Comparison of ENCODE assay signal across 19 cellular contexts in genomic region chr3:47851888-47852603, GRCh38. TPM values are rescaled to one million over a fixed set of nuclear protein-coding genes. Genes with fewer than 3 reads are reported as not detected.
DNase-seq lines count a peak whose midpoint lies in the region; ATAC-seq, FAIRE-seq and TF ChIP-seq lines count a peak whose summit lies in the region.
"Had no signal": no experiment of that assay in that cellular context is flagged by ENCODE, and none has a peak within 500 bp of the region (broad histone marks: within the 10 kb centered on the region; RNA-seq: fewer than 3 reads in every experiment).

No MANE protein-coding gene starts in this region.

- peaks cover 19% of the 10 kb centered on the region for H3K36me3 Mint-ChIP-seq in activated CD4-positive, alpha-beta T cell treated with anti-CD3 and anti-CD28 coated beads, Interleukin-2, amount 10 ng/mL, durations not matched to agents 7 days and 5 days (ENCODE audit: low read depth)
- peaks cover 14% of the 10 kb centered on the region for H3K36me3 Mint-ChIP-seq in activated CD4-positive, alpha-beta T cell treated with anti-CD3 and anti-CD28 coated beads for 36 hours (ENCODE audit: low read depth)
- H3K36me3 Mint-ChIP-seq in osteocyte (ENCODE audit: unreplicated experiment): peaks cover 43% of the 10 kb centered on the region

- 82% methylated on average over 10 of the region's 12 CpGs; no CpG with 5 or more reads in 1 of the 2 experiments for WGBS in H1 (ENCODE audit: extremely low coverage in 1 of 2, insufficient coverage in 1 of 2, insufficient read length in 1 of 2, insufficient replicate concordance in 2 of 2, low coverage in 1 of 2, low lambda C conversion rate in 2 of 2, missing lambda C conversion rate in 1 of 2), 2 experiments
- 94 to 98% (median 94%) methylated on average over 12 of the region's 12 CpGs for WGBS in adrenal gland, 4 donors

- peak overlapping the region; percentile 44; the same call in 1 of the 2 replicates for H2BK5ac ChIP-seq in H1 (ENCODE audit: low read depth, low read length)

- H3K23ac ChIP-seq in H1 (ENCODE audit: insufficient read length): no peak overlapping the region

- H3K27me3 Mint-ChIP-seq in activated CD4-positive, alpha-beta T cell treated with anti-CD3 and anti-CD28 coated beads, Interleukin-2, amount 10 ng/mL, durations not matched to agents 7 days and 5 days: no peaks in the 10 kb centered on the region
- no peaks in the 10 kb centered on the region for H3K27me3 Mint-ChIP-seq in activated CD4-positive, alpha-beta T cell treated with anti-CD3 and anti-CD28 coated beads for 36 hours
- H3K27me3 Mint-ChIP-seq in osteocyte (ENCODE audit: unreplicated experiment): no peaks in the 10 kb centered on the region

- H3K14ac ChIP-seq in H1 (ENCODE audit: insufficient read length): no peak overlapping the region

- no peaks in the 10 kb centered on the region for H3K9me3 Mint-ChIP-seq in activated CD4-positive, alpha-beta T cell treated with anti-CD3 and anti-CD28 coated beads, Interleukin-2, amount 10 ng/mL, durations not matched to agents 7 days and 5 days
- H3K9me3 Mint-ChIP-seq in activated CD4-positive, alpha-beta T cell treated with anti-CD3 and anti-CD28 coated beads for 36 hours (ENCODE audit: low read depth): no peaks in the 10 kb centered on the region
- H3K9me3 Mint-ChIP-seq in osteocyte (ENCODE audit: unreplicated experiment): no peaks in the 10 kb centered on the region

- no peak overlapping the region for H2BK15ac ChIP-seq in H1 (ENCODE audit: low read length)

- no peaks in the 10 kb centered on the region for H3K4me1 ChIP-seq in PC-3 (ENCODE audit: insufficient read depth, low read length)
- no peaks in the 10 kb centered on the region for H3K4me1 ChIP-seq in H1 (replicated peaks in 1 of 4; ENCODE audit: control insufficient read depth in 3 of 4, insufficient read depth in 4 of 4, low read length in 3 of 4)
- peaks cover 9 to 13% of the 10 kb centered on the region in 2 donors for H3K4me1 ChIP-seq in adrenal gland (replicated peaks in 1 of 2)
- no peaks in the 10 kb centered on the region for H3K4me1 ChIP-seq in foreskin keratinocyte
- H3K4me1 ChIP-seq: Peyer's patch, prostate gland had no signal

- H3K4me2 ChIP-seq in PC-3 (ENCODE audit: low read length): no peak overlapping the region
- H3K4me2 ChIP-seq in H1 (ENCODE audit: insufficient read depth in 1 of 2, low read depth in 2 of 2, low read length in 2 of 2): no peak overlapping the region

- no peak overlapping the region for H3K18ac ChIP-seq in H1 (ENCODE audit: extremely low read depth, low read length)

- no peak overlapping the region for H3K4ac ChIP-seq in H1 (replicated peaks; ENCODE audit: insufficient read length, low read depth, low read length)

- no peak overlapping the region for H2AK5ac ChIP-seq in H1 (ENCODE audit: low read depth, low read length)

- H3K9me3 ChIP-seq in PC-3 (ENCODE audit: low read length): no peaks in the 10 kb centered on the region
- no peaks in the 10 kb centered on the region for H3K9me3 ChIP-seq in H1 (ENCODE audit: insufficient read depth in 2 of 2, low read depth in 1 of 2, low read length in 1 of 2)
- H3K9me3 ChIP-seq in adrenal gland (replicated peaks in 1 of 3): no peaks in the 10 kb centered on the region
- H3K9me3 ChIP-seq: Peyer's patch, prostate gland, tibial nerve had no signal

- TSS peak; percentile 49 for BruUV-seq in PC-3 (replicated peaks; lab: Mats Ljungman, UMichigan)

- H2AFZ ChIP-seq in PC-3 (ENCODE audit: low read length) (no peak overlapping the region), H1 (ENCODE audit: low read length) (no peak overlapping the region)

- H3K27ac Mint-ChIP-seq in activated CD4-positive, alpha-beta T cell treated with anti-CD3 and anti-CD28 coated beads, Interleukin-2, amount 10 ng/mL, durations not matched to agents 7 days and 5 days: peak overlapping the region; percentile 19
- no peak overlapping the region for H3K27ac Mint-ChIP-seq in activated CD4-positive, alpha-beta T cell treated with anti-CD3 and anti-CD28 coated beads for 36 hours
- H3K27ac Mint-ChIP-seq in osteocyte (ENCODE audit: unreplicated experiment): peak overlapping the region; percentile 38

- no peak overlapping the region for H4K91ac ChIP-seq in H1 (replicated peaks; ENCODE audit: insufficient read length, low read length)

- H3K27me3 ChIP-seq in PC-3 (ENCODE audit: low read length): no peaks in the 10 kb centered on the region
- no peaks in the 10 kb centered on the region for H3K27me3 ChIP-seq in H1 (replicated peaks in 1 of 4; ENCODE audit: control insufficient read depth in 3 of 4, extremely low read depth in 1 of 4, insufficient read depth in 3 of 4, low read length in 3 of 4)
- no peaks in the 10 kb centered on the region for H3K27me3 ChIP-seq in adrenal gland
- no peaks in the 10 kb centered on the region for H3K27me3 ChIP-seq in foreskin keratinocyte
- H3K27me3 ChIP-seq: Peyer's patch, tibial nerve had no signal

- TF ChIP-seq EP300 in H1 (IDR thresholded peaks at IDR 0.05; ENCODE audit: borderline replicate concordance in 1 of 2, low read depth in 2 of 2, low read length in 2 of 2): no peak

- H3F3A ChIP-seq in PC-3 (ENCODE audit: low read length, unreplicated experiment): peaks cover 4% of the 10 kb centered on the region

- TF ChIP-seq CTCF in PC-3 (conservative IDR thresholded peaks at IDR 0.05; ENCODE audit: low read depth, low read length): no peak
- TF ChIP-seq CTCF in H1 (IDR thresholded peaks at IDR 0.05; ENCODE audit: control extremely low read depth in 1 of 3, insufficient read depth in 1 of 3, low read depth in 1 of 3, low read length in 3 of 3): no peak; a peak in 1 of 4 replicates
- TF ChIP-seq CTCF in osteocyte (IDR thresholded peaks at IDR 0.05): no peak
- TF ChIP-seq CTCF in adrenal gland (IDR thresholded peaks at IDR 0.05): no peak
- no peak for TF ChIP-seq CTCF in foreskin keratinocyte (conservative IDR thresholded peaks at IDR 0.05)

- FAIRE-seq in H1 (lab: Jason Lieb, UNC): no peak
- FAIRE-seq: GM19239 had no signal

- no peaks in the 10 kb centered on the region for H3K4me1 Mint-ChIP-seq in activated CD4-positive, alpha-beta T cell treated with anti-CD3 and anti-CD28 coated beads, Interleukin-2, amount 10 ng/mL, durations not matched to agents 7 days and 5 days
- no peaks in the 10 kb centered on the region for H3K4me1 Mint-ChIP-seq in activated CD4-positive, alpha-beta T cell treated with anti-CD3 and anti-CD28 coated beads for 36 hours
- no peaks in the 10 kb centered on the region for H3K4me1 Mint-ChIP-seq in osteocyte (ENCODE audit: unreplicated experiment)

- no peak overlapping the region for H2BK20ac ChIP-seq in H1 (ENCODE audit: low read length)

- H3K23me2 ChIP-seq in H1 (ENCODE audit: low read depth, low read length): no peaks in the 10 kb centered on the region

- no peak overlapping the region for H4K8ac ChIP-seq in H1 (ENCODE audit: extremely low read depth, insufficient read depth, low read length)

- CTCF ChIA-PET in activated CD4-positive, alpha-beta T cell treated with anti-CD3 and anti-CD28 coated beads, Interleukin-2, amount 10 ng/mL, durations not matched to agents 7 days and 5 days (lab: Charles Lee): interaction anchor here (0.6 kb wide), 1 partner anchor 42 kb away, joined by 3 read pairs; no protein-coding TSS in a partner anchor
- CTCF ChIA-PET in activated CD4-positive, alpha-beta T cell treated with anti-CD3 and anti-CD28 coated beads for 36 hours (lab: Charles Lee): interaction anchor here (1.3 kb wide), 1 partner anchor 28 kb away, joined by 3 read pairs; no protein-coding TSS in a partner anchor
- CTCF ChIA-PET in PC-3 (lab: Charles Lee) (no interaction called here), H1 (lab: Charles Lee; ENCODE audit: partially characterized antibody) (interaction anchor here (1.3 to 4.2 kb wide), 6 partner anchors 13 to 300 kb away, joined by 4 to 59 read pairs (median 15); no protein-coding TSS in a partner anchor)

- no peaks in the 10 kb centered on the region for H3K79me2 ChIP-seq in PC-3 (ENCODE audit: low read length)
- no peaks in the 10 kb centered on the region for H3K79me2 ChIP-seq in H1 (ENCODE audit: control insufficient read depth in 1 of 2, insufficient read depth in 2 of 2, low read length in 2 of 2)

- POLR2A ChIA-PET in activated CD4-positive, alpha-beta T cell treated with anti-CD3 and anti-CD28 coated beads, Interleukin-2, amount 10 ng/mL, durations not matched to agents 7 days and 5 days (lab: Charles Lee): no interaction called here
- POLR2A ChIA-PET in activated CD4-positive, alpha-beta T cell treated with anti-CD3 and anti-CD28 coated beads for 36 hours (lab: Charles Lee): no interaction called here
- POLR2A ChIA-PET in PC-3 (lab: Charles Lee; ENCODE audit: unreplicated experiment) (no interaction called here), H1 (lab: Charles Lee; ENCODE audit: partially characterized antibody) (interaction anchor here (1.0 to 4.1 kb wide), 8 partner anchors 10 to 306 kb away, joined by 4 to 31 read pairs (median 6); no protein-coding TSS in a partner anchor)

- H3K27ac ChIP-seq in PC-3 (ENCODE audit: low read length): no peak overlapping the region
- no peak overlapping the region for H3K27ac ChIP-seq in H1 (ENCODE audit: low read depth, low read length)
- H3K27ac ChIP-seq in adrenal gland: no peak overlapping the region
- no peak overlapping the region for H3K27ac ChIP-seq in foreskin keratinocyte
- H3K27ac ChIP-seq: Peyer's patch, prostate gland had no signal

- H3K9me2 ChIP-seq in PC-3 (replicated peaks; ENCODE audit: low read length): no peaks in the 10 kb centered on the region

- H3K79me1 ChIP-seq in H1 (ENCODE audit: low read depth, low read length): peaks cover under 1% of the 10 kb centered on the region; the same call in 1 of the 2 replicates

- H3K36me3 ChIP-seq in PC-3 (ENCODE audit: low read depth, low read length): peaks cover 44% of the 10 kb centered on the region
- peaks cover 30 to 68% (median 53%) of the 10 kb centered on the region in 4 experiments for H3K36me3 ChIP-seq in H1 (ENCODE audit: control insufficient read depth in 2 of 4, insufficient read depth in 4 of 4, low read length in 3 of 4)
- peaks cover 0 to 84% of the 10 kb centered on the region in 2 donors for H3K36me3 ChIP-seq in adrenal gland (replicated peaks in 1 of 2)

- intact Hi-C loops in activated CD4-positive, alpha-beta T cell treated with anti-CD3 and anti-CD28 coated beads for 36 hours (cut with DNase I, micrococcal nuclease): loop anchor here in 1 of 2 experiments (10.0 kb wide), 1 partner anchor 303 kb away; no protein-coding TSS in a partner anchor
- intact Hi-C loops in PC-3 (cut with micrococcal nuclease) (loop anchor here (5.0 kb wide), 1 partner anchor 300 kb away; no protein-coding TSS in a partner anchor), adrenal gland (cut with DNase I) (no loop called here)

- no peak for DNase-seq in activated CD4-positive, alpha-beta T cell treated with anti-CD3 and anti-CD28 coated beads, Interleukin-2, amount 10 ng/mL, durations not matched to agents 7 days and 5 days
- no peak for DNase-seq in activated CD4-positive, alpha-beta T cell treated with anti-CD3 and anti-CD28 coated beads for 36 hours
- DNase-seq in PC-3: no peak
- DNase-seq in H1 (ENCODE audit: low read depth in 1 of 2, low spot score in 2 of 2): no peak
- no peak for DNase-seq in osteocyte (ENCODE audit: extremely low spot score, unreplicated experiment)
- no peak for DNase-seq in adrenal gland
- DNase-seq in 8988T: no peak
- DNase-seq in foreskin keratinocyte: no peak
- DNase-seq: activated CD4-positive, alpha-beta T cell treated with anti-CD3 and anti-CD28 coated beads, Interleukin-2, amount 50 U/mL, for 48 hours; DMS79 treated with DMSO at 0.1 percent for 48 hours; Karpas-422; left colon; NCI-H1105 treated with DMSO at 0.1 percent for 48 hours; NCI-H2171; NCI-H774; Peyer's patch had no signal

- TF ChIP-seq POLR2A in H1 (IDR thresholded peaks at IDR 0.05; ENCODE audit: control extremely low read depth in 1 of 2, low read depth in 2 of 2, low read length in 2 of 2) (no peak), adrenal gland (IDR thresholded peaks at IDR 0.05) (no peak)

- TF ChIP-seq RAD21 in H1 (IDR thresholded peaks at IDR 0.05 in 1 of 2, conservative IDR thresholded peaks at IDR 0.05 in 1 of 2; ENCODE audit: low read depth in 2 of 2, low read length in 2 of 2): no peak

- H4K5ac ChIP-seq in H1 (ENCODE audit: insufficient read length, low read depth, low read length): no peak overlapping the region

- H3K56ac ChIP-seq in H1 (replicated peaks; ENCODE audit: insufficient read length, low read depth, low read length): no peak overlapping the region

- H3K4me3 ChIP-seq in PC-3 (ENCODE audit: low read length): no peak overlapping the region
- no peak overlapping the region for H3K4me3 ChIP-seq in H1 (ENCODE audit: extremely low read depth in 1 of 4, insufficient read depth in 2 of 4, low read depth in 3 of 4, low read length in 4 of 4)
- no peak overlapping the region for H3K4me3 ChIP-seq in adrenal gland
- H3K4me3 ChIP-seq: Peyer's patch, prostate gland, tibial nerve had no signal

- no peak overlapping the region for H3K4me3 Mint-ChIP-seq in activated CD4-positive, alpha-beta T cell treated with anti-CD3 and anti-CD28 coated beads, Interleukin-2, amount 10 ng/mL, durations not matched to agents 7 days and 5 days
- no peak overlapping the region for H3K4me3 Mint-ChIP-seq in activated CD4-positive, alpha-beta T cell treated with anti-CD3 and anti-CD28 coated beads for 36 hours
- H3K4me3 Mint-ChIP-seq in osteocyte (ENCODE audit: unreplicated experiment): no peak overlapping the region

- H2BK12ac ChIP-seq in H1 (ENCODE audit: low read depth, low read length): no peak overlapping the region

- H4K20me1 ChIP-seq in PC-3 (ENCODE audit: low read length): no peaks in the 10 kb centered on the region
- H4K20me1 ChIP-seq in H1 (replicated peaks in 1 of 2; ENCODE audit: control insufficient read depth in 1 of 2, insufficient read depth in 2 of 2, low read length in 2 of 2): peaks cover 10 to 29% of the 10 kb centered on the region in 2 experiments

- H2BK120ac ChIP-seq in H1 (replicated peaks; ENCODE audit: low read depth, low read length): no peak overlapping the region

- H3K9ac ChIP-seq in PC-3 (ENCODE audit: low read length) (no peak overlapping the region), H1 (replicated peaks in 1 of 4; ENCODE audit: extremely low read depth in 1 of 4, low read depth in 3 of 4, low read length in 3 of 4) (no peak overlapping the region)

- no peak for ATAC-seq in activated CD4-positive, alpha-beta T cell treated with anti-CD3 and anti-CD28 coated beads for 36 hours
- ATAC-seq in PC-3 (no peak), foreskin keratinocyte (no peak)
- ATAC-seq: left colon had no signal

RNA-seq across cellular contexts. Expression of gene DHX30, which starts 49.1 kb away (rescaled TPM):
- 10 to 100 TPM; 73.2 to 77.8 TPM for total RNA-seq in activated CD4-positive, alpha-beta T cell treated with anti-CD3 and anti-CD28 coated beads, Interleukin-2, amount 10 ng/mL, durations not matched to agents 7 days and 5 days
- 10 to 100 TPM; 81.6 to 82.3 TPM for total RNA-seq in activated CD4-positive, alpha-beta T cell treated with anti-CD3 and anti-CD28 coated beads for 36 hours
- total RNA-seq in PC-3 (2014; rRNA removed) (152 and 153 TPM in 2 replicates), osteocyte (78.9 and 83.5 TPM in 2 replicates), adrenal gland (10 to 100 TPM; 53.8 to 79.9 (median 65.5) TPM), foreskin keratinocyte (58.9 and 63.2 TPM in 2 replicates)
- total RNA-seq in H1 (2021; fragmentation: NEBNext Ultra II Directional; extraction: Animal tissue kit (Norgen Biotek cat#: 25700)): 97.7 and 97.9 TPM in 2 replicates
- polyA plus RNA-seq in H1 (2011; rRNA removed) (82.4 and 112 TPM in 2 replicates), adrenal gland (10 to 100 TPM; 35.5 to 63.9 (median 60.5) TPM), foreskin keratinocyte (35.5 and 42.0 TPM in 2 replicates)
- polyA plus RNA-seq in H1 (2011; cell fraction: cytosol; rRNA removed): 89.8 TPM
- 260 TPM for polyA plus RNA-seq in H1 (2011; cell fraction: nucleus; rRNA removed)
- 52.1 to 83.2 TPM (median 77.3 TPM) in 4 replicates for polyA plus RNA-seq in H1 (2012, experiment 1 of 2)
- polyA plus RNA-seq in H1 (2012, experiment 2 of 2): 71.1 TPM
- polyA plus RNA-seq in H1 (2013, experiment 1 of 2): 62.8 TPM
- 56.5 TPM for polyA plus RNA-seq in H1 (2013, experiment 2 of 2)
- polyA minus RNA-seq in H1 (2011; rRNA and poly(A)+ RNA removed): 100 and 115 TPM in 2 replicates
- polyA minus RNA-seq in H1 (2011; cell fraction: cytosol; rRNA and poly(A)+ RNA removed): 65.0 TPM
- polyA minus RNA-seq in H1 (2011; cell fraction: nucleus; rRNA and poly(A)+ RNA removed): 108 TPM
